Comparison of ENCODE assay signal across 29 cellular contexts in the genomic region with DNA sequence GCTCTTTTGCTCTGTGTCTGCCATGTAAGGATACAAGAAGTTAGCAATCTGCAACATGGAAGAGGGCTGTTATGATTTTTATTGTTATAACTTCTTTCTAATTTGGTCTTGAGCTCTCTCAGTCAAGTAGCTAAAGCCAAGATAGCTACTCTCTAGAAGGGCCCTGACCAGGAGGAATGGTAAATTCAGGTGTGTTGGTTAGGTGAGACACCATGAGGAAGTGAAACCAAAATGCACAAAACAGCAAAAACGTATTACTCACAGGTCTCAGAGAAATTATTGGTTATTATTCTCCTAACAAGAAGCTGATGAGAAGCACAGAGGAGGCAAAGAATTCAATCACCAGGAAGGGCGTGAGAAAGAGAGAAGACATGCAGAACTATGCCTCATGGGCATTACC. TPM values are rescaled to one million over a fixed set of nuclear protein-coding genes. Genes with fewer than 3 reads are reported as not detected.
A peak's percentile ranks its signal among the peaks of the same experiment; 100 is the strongest.
DNase-seq lines count a peak whose midpoint lies in the region; ATAC-seq, FAIRE-seq and TF ChIP-seq lines count a peak whose summit lies in the region.
"Had no signal": no experiment of that assay in that cellular context is flagged by ENCODE, and none has a peak within 500 bp of the region (broad histone marks: within the 10 kb centered on the region; RNA-seq: fewer than 3 reads in every experiment).

No MANE protein-coding gene starts in this region.

- POLR2A ChIA-PET in PC-9 (lab: Charles Lee; ENCODE audit: unreplicated experiment), result no interaction called here

- H3K36me3 ChIP-seq in PC-9 (ENCODE audit: low read depth), result no peaks in the 10 kb centered on the region
- H3K36me3 ChIP-seq in lower lobe of right lung, result no peaks in the 10 kb centered on the region
- H3K36me3 ChIP-seq: BLaER1 treated with 17β-estradiol and CSF1 and Interleukin-3, amounts not matched to agents 10 nM and 100 nM; suprapubic skin had no signal

- TF ChIP-seq POLR2A in GM12891 (IDR thresholded peaks at IDR 0.05; ENCODE audit: low read depth, low read length), result no peak

- H3K9me3 Mint-ChIP-seq in natural killer cell, result no peaks in the 10 kb centered on the region

- H3K27me3 ChIP-seq in PC-9 (ENCODE audit: insufficient read depth, low read depth) (no peaks in the 10 kb centered on the region), lower lobe of right lung (ENCODE audit: low read depth) (no peaks in the 10 kb centered on the region)
- H3K27me3 ChIP-seq: BLaER1 treated with 17β-estradiol and CSF1 and Interleukin-3, amounts not matched to agents 10 nM and 100 nM; suprapubic skin had no signal

- TF ChIP-seq CTCF in PC-9 (conservative IDR thresholded peaks at IDR 0.05) (no peak), lower lobe of right lung (IDR thresholded peaks at IDR 0.05) (no peak), natural killer cell (IDR thresholded peaks at IDR 0.05) (no peak)

- BruUV-seq in PC-9 (replicated peaks; lab: Mats Ljungman, UMichigan), result no TSS peak

- ATAC-seq in GM19395 (IDR thresholded peaks at IDR 0.05; ENCODE audit: unreplicated experiment) (peak; percentile 68), HG03175 (IDR thresholded peaks at IDR 0.05; ENCODE audit: unreplicated experiment) (peak; percentile 78), lower lobe of right lung (no peak), natural killer cell (no peak)
- ATAC-seq: activated CD4-positive, alpha-beta T cell treated with anti-CD3 and anti-CD28 coated beads for 36 hours; HepG2; Right ventricle myocardium inferior; sciatic nerve had no signal

- H3K4me3 ChIP-seq in PC-9, result no peak overlapping the region
- no peak overlapping the region for H3K4me3 ChIP-seq in lower lobe of right lung
- H3K4me3 ChIP-seq: BLaER1 treated with 17β-estradiol and CSF1 and Interleukin-3, amounts not matched to agents 10 nM and 100 nM; suprapubic skin had no signal

- H3K79me2 ChIP-seq in PC-9 (ENCODE audit: low read depth), result no peaks in the 10 kb centered on the region
- H3K79me2 ChIP-seq: parathyroid adenoma had no signal

- H3K4me1 Mint-ChIP-seq in natural killer cell, result no peaks in the 10 kb centered on the region
- H3K4me1 Mint-ChIP-seq: activated CD4-positive, alpha-beta T cell treated with anti-CD3 and anti-CD28 coated beads for 36 hours; nephron had no signal

- no peaks in the 10 kb centered on the region; the same call in 1 of the 2 replicates for H3K9me2 ChIP-seq in PC-9 (ENCODE audit: insufficient read depth)

- H3K4me1 ChIP-seq in PC-9 (replicated peaks; ENCODE audit: insufficient read depth) (no peaks in the 10 kb centered on the region), lower lobe of right lung (no peaks in the 10 kb centered on the region)
- H3K4me1 ChIP-seq: BLaER1 treated with 17β-estradiol and CSF1 and Interleukin-3, amounts not matched to agents 10 nM and 100 nM; parathyroid adenoma; suprapubic skin had no signal

- no peaks in the 10 kb centered on the region for H4K20me1 ChIP-seq in PC-9 (ENCODE audit: insufficient read depth)
- H4K20me1 ChIP-seq: BLaER1 treated with 17β-estradiol and CSF1 and Interleukin-3, amounts not matched to agents 10 nM and 100 nM had no signal

- H3K27ac ChIP-seq in PC-9 (no peak overlapping the region), lower lobe of right lung (no peak overlapping the region)
- H3K27ac ChIP-seq: BLaER1 treated with 17β-estradiol and CSF1 and Interleukin-3, amounts not matched to agents 10 nM and 100 nM; parathyroid adenoma; suprapubic skin had no signal

- CTCF ChIA-PET in PC-9 (lab: Charles Lee), result no interaction called here

- intact Hi-C loops in PC-9 (cut with micrococcal nuclease; ENCODE audit: unreplicated experiment), result no loop called here
- intact Hi-C loops in lower lobe of right lung (cut with DNase I), result no loop called here
- intact Hi-C loops in natural killer cell (cut with micrococcal nuclease), result no loop called here

- H3K27ac Mint-ChIP-seq in natural killer cell, result no peak overlapping the region
- H3K27ac Mint-ChIP-seq: activated CD4-positive, alpha-beta T cell treated with anti-CD3 and anti-CD28 coated beads for 36 hours; mesothelial cell of epicardium; nephron had no signal

- no peak overlapping the region for H3K4me3 Mint-ChIP-seq in natural killer cell
- H3K4me3 Mint-ChIP-seq: activated CD4-positive, alpha-beta T cell treated with anti-CD3 and anti-CD28 coated beads for 36 hours; mesothelial cell of epicardium; nephron had no signal

- H3K36me3 Mint-ChIP-seq in natural killer cell, result no peaks in the 10 kb centered on the region

- H3K9me3 ChIP-seq in PC-9 (ENCODE audit: insufficient read depth, low read depth), result no peaks in the 10 kb centered on the region
- H3K9me3 ChIP-seq in lower lobe of right lung, result no peaks in the 10 kb centered on the region
- H3K9me3 ChIP-seq: suprapubic skin had no signal

- no peaks in the 10 kb centered on the region for H3F3A ChIP-seq in PC-9 (ENCODE audit: insufficient read depth, low read depth)

- DNase-seq in GM12891 (ENCODE audit: insufficient read length, low spot score) (no peak), PC-9 (no peak), lower lobe of right lung (no peak), natural killer cell (no peak), iPS-NIHi7 (ENCODE audit: extremely low spot score) (no peak)
- DNase-seq in stimulated activated CD4-positive, alpha-beta T cell treated with anti-CD3 and anti-CD28 coated beads, Interleukin-1b, Interleukin-23, amount 100 ng/mL, for 48 hours, result no peak
- DNase-seq: activated CD4-positive, alpha-beta T cell treated with anti-CD3 and anti-CD28 coated beads for 36 hours; activated naive CD4-positive, alpha-beta T cell treated with anti-CD3 and anti-CD28 coated beads, Interleukin-2, amount 50 U/mL, for 16 hours; anterior cingulate cortex; dermis blood vessel endothelial cell; GOT3; kidney glomerular epithelial cell; NCI-H1436 treated with DMSO at 0.1 percent for 48 hours; NCI-H524 had no signal

- H2AFZ ChIP-seq in PC-9, result peak overlapping the region; percentile 12; the same call in 1 of the 2 replicates
- H2AFZ ChIP-seq: parathyroid adenoma had no signal

- FAIRE-seq in GM12891 (lab: Jason Lieb, UNC), result no peak
- FAIRE-seq: D721Med, endothelial cell of umbilical vein, HepG2, TTC549 had no signal

- peaks cover 0 to 10% of the 10 kb centered on the region in 2 donors for H3K27me3 Mint-ChIP-seq in natural killer cell (ENCODE audit: low read depth in 2 of 2)
- H3K27me3 Mint-ChIP-seq: activated CD4-positive, alpha-beta T cell treated with anti-CD3 and anti-CD28 coated beads for 36 hours had no signal

- no peak overlapping the region for H3K4me2 ChIP-seq in PC-9
- H3K4me2 ChIP-seq: BLaER1 treated with 17β-estradiol and CSF1 and Interleukin-3, amounts not matched to agents 10 nM and 100 nM had no signal

TF ChIP-seq in GM12891, 5 proteins besides CTCF, POLR2A, EP300 and RAD21:
- TF ChIP-seq SPI1 (IDR thresholded peaks at IDR 0.05; ENCODE audit: low read depth, low read length) (peak; percentile 91), PAX5 (IDR thresholded peaks at IDR 0.05; ENCODE audit: insufficient read depth, low read length, severe bottlenecking) (no peak)

RNA-seq across cellular contexts. Expression of a gene that starts 51.8 kb away (rescaled TPM):
- not detected for polyA plus RNA-seq in GM12891 (2012; ENCODE audit: low read depth, missing spikeins)
- total RNA-seq in PC-9 (2021) (not detected in 2 replicates), lower lobe of right lung (not detected), natural killer cell (not detected)
- total RNA-seq: activated CD4-positive, alpha-beta T cell treated with anti-CD3 and anti-CD28 coated beads for 36 hours; cardiac septum; dermis blood vessel endothelial cell; endothelial cell of umbilical vein; fibroblast of villous mesenchyme; HepG2; mesothelial cell of epicardium; Right ventricle myocardium inferior; sciatic nerve; suprapubic skin had no signal
- polyA plus RNA-seq: endothelial cell of umbilical vein, HepG2 had no signal

Comparison
In these comparisons a context has a peak if more than half of its experiments do, and no peak if none do; other contexts are left out.
1. ATAC-seq: peak in GM19395 (single experiment) and HG03175 (single experiment); none in lower lobe of right lung (0 of 2) and natural killer cell (0 of 3).